Comparison of ENCODE assay signal across 8 cellular contexts in genomic region chr22:39175127-39176066, GRCh38. TPM values are rescaled to one million over a fixed set of nuclear protein-coding genes. Genes with fewer than 3 reads are reported as not detected.
DNase-seq lines count a peak whose midpoint lies in the region; ATAC-seq, FAIRE-seq and TF ChIP-seq lines count a peak whose summit lies in the region.

No MANE protein-coding gene starts in this region.

- ATAC-seq in activated CD8-positive, alpha-beta T cell treated with anti-CD3 and anti-CD28 coated beads, Interleukin-2, amount 10 ng/mL, durations not matched to agents 7 days and 5 days, result no peak
- no peak for ATAC-seq in gastrocnemius medialis
- ATAC-seq in GM18502 (IDR thresholded peaks at IDR 0.05; ENCODE audit: poor library complexity, unreplicated experiment), result no peak
- no peak for ATAC-seq in HG03108 (IDR thresholded peaks at IDR 0.05; ENCODE audit: unreplicated experiment)

- no peaks in the 10 kb centered on the region for H3K9me3 Mint-ChIP-seq in activated CD8-positive, alpha-beta T cell treated with anti-CD3 and anti-CD28 coated beads, Interleukin-2, amount 10 ng/mL, durations not matched to agents 7 days and 5 days (ENCODE audit: insufficient read depth)

- H3K36me3 Mint-ChIP-seq in activated CD8-positive, alpha-beta T cell treated with anti-CD3 and anti-CD28 coated beads, Interleukin-2, amount 10 ng/mL, durations not matched to agents 7 days and 5 days (ENCODE audit: low read depth), result no peaks in the 10 kb centered on the region

- TF ChIP-seq POLR2A in gastrocnemius medialis (IDR thresholded peaks at IDR 0.05), result no peak

- H3K27ac Mint-ChIP-seq in activated CD8-positive, alpha-beta T cell treated with anti-CD3 and anti-CD28 coated beads, Interleukin-2, amount 10 ng/mL, durations not matched to agents 7 days and 5 days, result peak overlapping the region; percentile 94

- TF ChIP-seq CTCF in keratinocyte (optimal IDR thresholded peaks at IDR 0.05 in 1 of 3, IDR thresholded peaks at IDR 0.05 in 1 of 3, conservative IDR thresholded peaks at IDR 0.05 in 1 of 3; ENCODE audit: extremely low read depth in 1 of 3, insufficient read depth in 2 of 3, low read length in 3 of 3), result peak in 1 of 3 experiments; percentile 25
- TF ChIP-seq CTCF in gastrocnemius medialis (IDR thresholded peaks at IDR 0.05 in 4 of 5, conservative IDR thresholded peaks at IDR 0.05 in 1 of 5), result no peak

- CTCF ChIA-PET in activated CD8-positive, alpha-beta T cell treated with anti-CD3 and anti-CD28 coated beads, Interleukin-2, amount 10 ng/mL, durations not matched to agents 7 days and 5 days (lab: Charles Lee), result interaction anchor here (3.1 to 3.8 kb wide), 2 partner anchors 136 to 143 kb away, joined by 10 to 27 read pairs; partner anchors contain the start of gene RPL3

- no peaks in the 10 kb centered on the region for H3K9me3 ChIP-seq in keratinocyte (ENCODE audit: control insufficient read depth, low read depth, low read length)
- no peaks in the 10 kb centered on the region for H3K9me3 ChIP-seq in gastrocnemius medialis

- H3K36me3 ChIP-seq in keratinocyte (ENCODE audit: control insufficient read depth in 2 of 2, extremely low read depth in 1 of 2, insufficient read depth in 2 of 2, low read length in 2 of 2) (no peaks in the 10 kb centered on the region), gastrocnemius medialis (no peaks in the 10 kb centered on the region)

- in situ Hi-C loops in gastrocnemius medialis (cut with MboI; ENCODE audit: low sequenced_read_pairs in 4 of 4), result no loop called here

- intact Hi-C loops in gastrocnemius medialis (cut with DNase I; ENCODE audit: low total_unique reads), result loop anchor here (2.0 kb wide), 1 partner anchor 57 kb away; no protein-coding TSS in a partner anchor

- dilution Hi-C loops in keratinocyte (cut with MboI; ENCODE audit: extremely low pct_ligation_motif_present, low sequenced_read_pairs), result no loop called here

- H3K4me3 ChIP-seq in keratinocyte (ENCODE audit: control insufficient read depth in 2 of 3, extremely low read depth in 1 of 3, insufficient read depth in 2 of 3, low read depth in 1 of 3, low read length in 3 of 3), result peak overlapping the region in 1 of 3 experiments; percentile 14
- no peak overlapping the region for H3K4me3 ChIP-seq in gastrocnemius medialis

- peak overlapping the region; percentile 34 for H3K4me2 ChIP-seq in keratinocyte (ENCODE audit: control insufficient read depth, extremely low read depth, insufficient read depth, low read depth, low read length)

- H3K27me3 ChIP-seq in keratinocyte (ENCODE audit: control insufficient read depth, extremely low read depth, insufficient read depth, low read length) (no peaks in the 10 kb centered on the region), gastrocnemius medialis (no peaks in the 10 kb centered on the region)

- H3K79me2 ChIP-seq in keratinocyte (ENCODE audit: control insufficient read depth, insufficient read depth, low read length), result no peaks in the 10 kb centered on the region

- no peaks in the 10 kb centered on the region for H4K20me1 ChIP-seq in keratinocyte (ENCODE audit: control insufficient read depth, extremely low read depth, insufficient read depth, low read length)

- peaks cover 63% of the 10 kb centered on the region for H3K4me1 Mint-ChIP-seq in activated CD8-positive, alpha-beta T cell treated with anti-CD3 and anti-CD28 coated beads, Interleukin-2, amount 10 ng/mL, durations not matched to agents 7 days and 5 days (ENCODE audit: low read depth)

- H3K27ac ChIP-seq in keratinocyte (ENCODE audit: control insufficient read depth, insufficient read depth, low read length) (peak overlapping the region; percentile 54), gastrocnemius medialis (peak overlapping the region; percentile 39 to 80 (median 70))

- H3K9ac ChIP-seq in keratinocyte (ENCODE audit: control insufficient read depth, extremely low read depth, insufficient read depth, low read length), result no peak overlapping the region

- H3K4me3 Mint-ChIP-seq in activated CD8-positive, alpha-beta T cell treated with anti-CD3 and anti-CD28 coated beads, Interleukin-2, amount 10 ng/mL, durations not matched to agents 7 days and 5 days, result no peak overlapping the region

- DNase-seq in ELR (ENCODE audit: low read depth) (peak; percentile 66), keratinocyte (ENCODE audit: low read depth, low spot score) (no peak), gastrocnemius medialis (no peak), NCI-H1417 treated with DMSO at 0.1 percent for 48 hours (lab: John Stamatoyannopoulos, UW) (no peak), iPS-NIHi11 (ENCODE audit: low spot score) (no peak)
- no peak for DNase-seq in activated CD8-positive, alpha-beta T cell treated with anti-CD3 and anti-CD28 coated beads, Interleukin-2, amount 10 ng/mL, durations not matched to agents 7 days and 5 days

- POLR2A ChIA-PET in activated CD8-positive, alpha-beta T cell treated with anti-CD3 and anti-CD28 coated beads, Interleukin-2, amount 10 ng/mL, durations not matched to agents 7 days and 5 days (lab: Charles Lee), result interaction anchor here (3.8 kb wide), 1 partner anchor 143 kb away, joined by 36 read pairs; the partner anchor contains the start of gene RPL3

- FAIRE-seq in keratinocyte (lab: Jason Lieb, UNC), result no peak

- H3K27me3 Mint-ChIP-seq in activated CD8-positive, alpha-beta T cell treated with anti-CD3 and anti-CD28 coated beads, Interleukin-2, amount 10 ng/mL, durations not matched to agents 7 days and 5 days (ENCODE audit: low read depth), result no peaks in the 10 kb centered on the region

- H3K9me1 ChIP-seq in keratinocyte (ENCODE audit: control insufficient read depth, extremely low read depth, insufficient read depth, low read length), result no peaks in the 10 kb centered on the region

- H3K4me1 ChIP-seq in keratinocyte (ENCODE audit: control insufficient read depth, extremely low read depth, insufficient read depth, low read length), result peaks cover 37% of the 10 kb centered on the region
- peaks cover 58 to 61% of the 10 kb centered on the region in 2 donors for H3K4me1 ChIP-seq in gastrocnemius medialis

- no peak overlapping the region for H2AFZ ChIP-seq in keratinocyte (ENCODE audit: control insufficient read depth, low read length)

RNA-seq across cellular contexts. Expression of gene CBX7, which starts 22.9 kb away (rescaled TPM):
- 1 to 10 TPM; 8.6 to 8.7 TPM for total RNA-seq in activated CD8-positive, alpha-beta T cell treated with anti-CD3 and anti-CD28 coated beads, Interleukin-2, amount 10 ng/mL, durations not matched to agents 7 days and 5 days
- 1.2 to 1.6 TPM (median 1.3 TPM) in 3 replicates for polyA plus RNA-seq in keratinocyte
- 2.0 TPM for polyA plus RNA-seq in keratinocyte (2011; ENCODE audit: low read depth)
- 0.55 and 1.0 TPM in 2 replicates for polyA plus RNA-seq in keratinocyte (2011; cell fraction: cytosol; rRNA removed)
- 3.5 and 4.3 TPM in 2 replicates for polyA plus RNA-seq in keratinocyte (2011; cell fraction: nucleus; rRNA removed)
- 1.2 and 2.4 TPM in 2 replicates for polyA plus RNA-seq in keratinocyte (2012; ENCODE audit: low replicate concordance)
- 1.0 to 2.1 TPM (median 1.3 TPM) in 3 replicates for polyA minus RNA-seq in keratinocyte
- 3.3 TPM for polyA minus RNA-seq in keratinocyte (2011; cell fraction: cytosol; rRNA and poly(A)+ RNA removed)
- 1.3 and 2.2 TPM in 2 replicates for polyA minus RNA-seq in keratinocyte (2011; cell fraction: nucleus; rRNA and poly(A)+ RNA removed)
- 10 to 100 TPM; 52.4 to 78.1 (median 62.3) TPM for total RNA-seq in gastrocnemius medialis

Comparison
In these comparisons a context has a peak if more than half of its experiments do, and no peak if none do; other contexts are left out.
1. RNA of gene CBX7, which starts 22.9 kb away (total RNA-seq): 52.4 to 78.1 TPM in gastrocnemius medialis; 8.6 to 8.7 TPM in activated CD8-positive, alpha-beta T cell treated with anti-CD3 and anti-CD28 coated beads, Interleukin-2, amount 10 ng/mL, durations not matched to agents 7 days and 5 days; every median in the first group is over 4 times any median in the second.